In the genomic region with DNA sequence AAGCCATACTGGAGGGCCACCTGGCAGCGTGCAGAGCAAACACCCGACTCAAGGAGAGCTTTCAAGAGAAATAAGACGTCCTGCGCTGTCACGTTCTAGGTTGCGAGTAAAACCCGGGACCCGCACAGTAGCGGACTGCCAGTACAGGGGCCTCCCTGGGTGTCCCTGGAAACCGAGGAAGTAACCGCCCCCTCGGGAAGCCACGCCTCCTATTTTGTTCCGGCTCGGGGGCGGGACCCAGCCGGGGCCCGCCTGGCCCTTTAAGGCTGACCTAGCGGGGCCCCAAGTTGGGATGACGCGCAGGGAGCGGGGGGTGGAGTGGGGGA, we compare ENCODE assay signal across 8 cellular contexts.
DNase-seq lines count a peak whose midpoint lies in the region; ATAC-seq and TF ChIP-seq lines count a peak whose summit lies in the region.

No MANE protein-coding gene starts in this region.

- H3K4me3 ChIP-seq in foreskin fibroblast (ENCODE audit: low read depth in 1 of 2, low read length in 2 of 2) (peak overlapping the region; percentile 73 to 81), neuron (ENCODE audit: low read length) (peak overlapping the region; percentile 41)

- H3K27me3 ChIP-seq in neuron (ENCODE audit: insufficient read depth, low read length), result no peaks in the 10 kb centered on the region

- no peaks in the 10 kb centered on the region for H3K9me3 ChIP-seq in neuron (ENCODE audit: low read length)

- peak; percentile 64 for ATAC-seq in GM21825 (IDR thresholded peaks at IDR 0.05; ENCODE audit: unreplicated experiment)

- DNase-seq in EH (ENCODE audit: low read depth) (peak; percentile 89), Kasumi-1 (lab: John Stamatoyannopoulos, UW) (peak; percentile 90 to 93), SHP77 (lab: John Stamatoyannopoulos, UW) (peak; percentile 73 to 81), foreskin fibroblast (peak; percentile 90 to 96), stromal cell of bone marrow (ENCODE audit: low read depth) (peak; percentile 86)
- peak; percentile 98 for DNase-seq in activated effector memory CD4-positive, alpha-beta T cell treated with anti-CD3 and anti-CD28 coated beads, Interleukin-2, amount 50 U/mL, for 16 hours

- peak overlapping the region; percentile 32 for H2AFZ ChIP-seq in neuron (ENCODE audit: low read depth, low read length)

- H3K36me3 ChIP-seq in neuron (ENCODE audit: insufficient read depth, low read length), result no peaks in the 10 kb centered on the region

- TF ChIP-seq CTCF in foreskin fibroblast (IDR thresholded peaks at IDR 0.05; ENCODE audit: low read depth, low read length), result no peak

- peaks cover 28% of the 10 kb centered on the region for H3K4me1 ChIP-seq in neuron (ENCODE audit: insufficient read depth, low read length)

Comparison
In these comparisons a context has a peak if more than half of its experiments do, and no peak if none do; other contexts are left out.
1. Peak in every context shown above with its lines: DNase-seq, ATAC-seq and H3K4me3 ChIP-seq.